ENCODE assay signal across 20 cellular contexts in genomic region chr9:70205366-70206020, GRCh38. TPM values are rescaled to one million over a fixed set of nuclear protein-coding genes. Genes with fewer than 3 reads are reported as not detected.
DNase-seq lines count a peak whose midpoint lies in the region; FAIRE-seq and TF ChIP-seq lines count a peak whose summit lies in the region.
"Had no signal": no experiment of that assay in that cellular context is flagged by ENCODE, and none has a peak within 500 bp of the region (broad histone marks: within the 10 kb centered on the region; RNA-seq: fewer than 3 reads in every experiment).

No MANE protein-coding gene starts in this region.

- no peak overlapping the region for H3T11ph ChIP-seq in H9 (ENCODE audit: low read length)

- no CpG with 5 or more reads among the region's 3 CpGs for WGBS in H9 (ENCODE audit: extremely low coverage, insufficient read length, low lambda C conversion rate)

- H3K4me3 ChIP-seq in astrocyte (ENCODE audit: insufficient read depth, low read depth, low read length) = no peak overlapping the region
- H3K4me3 ChIP-seq in keratinocyte (ENCODE audit: control insufficient read depth in 2 of 3, extremely low read depth in 1 of 3, insufficient read depth in 2 of 3, low read depth in 1 of 3, low read length in 3 of 3) = peak overlapping the region in 2 of 3 experiments; percentile 32 to 58
- no peak overlapping the region for H3K4me3 ChIP-seq in A673 (ENCODE audit: low read depth, low read length, poor library complexity, severe bottlenecking)
- H3K4me3 ChIP-seq: spleen had no signal

- H3K4me2 ChIP-seq in astrocyte (ENCODE audit: low read length) = no peak overlapping the region
- peak overlapping the region; percentile 66 for H3K4me2 ChIP-seq in keratinocyte (ENCODE audit: control insufficient read depth, extremely low read depth, insufficient read depth, low read depth, low read length)
- no peak overlapping the region for H3K4me2 ChIP-seq in H9 (ENCODE audit: insufficient read depth, insufficient read length, low read length)

- DNase-seq in NCI-H1417 (lab: John Stamatoyannopoulos, UW) (peak; percentile 3 to 33 (median 15)), NCI-H1417 treated with DMSO at 0.1 percent for 48 hours (lab: John Stamatoyannopoulos, UW) (no peak), astrocyte (ENCODE audit: low read depth) (no peak), keratinocyte (ENCODE audit: low read depth, low spot score) (no peak), type B pancreatic cell (ENCODE audit: extremely low spot score, unreplicated experiment) (no peak), AG08395 (ENCODE audit: low spot score) (no peak), A673 (ENCODE audit: low spot score) (no peak), H9 (no peak)
- DNase-seq: 8988T; activated CD4-positive, CD25-positive, alpha-beta regulatory T cell; activated naive CD4-positive, alpha-beta T cell; effector memory CD4-positive, alpha-beta T cell; foreskin melanocyte; IMR-90; NCI-H524; spleen; T-cell had no signal

- H3K9me3 ChIP-seq in astrocyte (ENCODE audit: insufficient read depth, low read depth, low read length) (no peaks in the 10 kb centered on the region), keratinocyte (ENCODE audit: control insufficient read depth, low read depth, low read length) (no peaks in the 10 kb centered on the region), A673 (ENCODE audit: low read depth, low read length, poor library complexity, severe bottlenecking) (peaks cover 5% of the 10 kb centered on the region), H9 (ENCODE audit: control insufficient read depth, low read depth, low read length) (no peaks in the 10 kb centered on the region)

- no peaks in the 10 kb centered on the region for H3K36me3 ChIP-seq in astrocyte (ENCODE audit: insufficient read depth, low read length)
- no peaks in the 10 kb centered on the region for H3K36me3 ChIP-seq in keratinocyte (ENCODE audit: control insufficient read depth in 2 of 2, extremely low read depth in 1 of 2, insufficient read depth in 2 of 2, low read length in 2 of 2)
- no peaks in the 10 kb centered on the region for H3K36me3 ChIP-seq in A673 (ENCODE audit: insufficient read depth, low read length, poor library complexity, severe bottlenecking)
- H3K36me3 ChIP-seq: spleen had no signal

- no peak overlapping the region for H2BK120ac ChIP-seq in H9 (ENCODE audit: low read depth, low read length, poor library complexity, severe bottlenecking)

- dilution Hi-C loops in keratinocyte (cut with MboI; ENCODE audit: extremely low pct_ligation_motif_present, low sequenced_read_pairs) = no loop called here

- no peak overlapping the region for H2BK12ac ChIP-seq in H9 (ENCODE audit: insufficient read length, low read depth, low read length)

- H3K27me3 Mint-ChIP-seq in astrocyte (ENCODE audit: low read depth, unreplicated experiment) (no peaks in the 10 kb centered on the region), type B pancreatic cell (no peaks in the 10 kb centered on the region), H9 (ENCODE audit: low read depth) (peaks cover 1% of the 10 kb centered on the region; the same call in 1 of the 2 replicates)
- H3K27me3 Mint-ChIP-seq: memory B cell; stimulated activated naive CD8-positive, alpha-beta T cell treated with anti-CD3 and anti-CD28 coated beads, Interleukin-15, Interleukin-2, amounts not matched to agents 100 ng/mL and 50 ng/mL, for 24 hours; T-cell had no signal

- TF ChIP-seq CTCF in astrocyte (IDR thresholded peaks at IDR 0.05; ENCODE audit: insufficient read depth, low read depth, low read length) (no peak), keratinocyte (optimal IDR thresholded peaks at IDR 0.05 in 1 of 3, IDR thresholded peaks at IDR 0.05 in 1 of 3, conservative IDR thresholded peaks at IDR 0.05 in 1 of 3; ENCODE audit: extremely low read depth in 1 of 3, insufficient read depth in 2 of 3, low read length in 3 of 3) (no peak), type B pancreatic cell (conservative IDR thresholded peaks at IDR 0.05) (no peak), A673 (conservative IDR thresholded peaks at IDR 0.05; ENCODE audit: low read depth, low read length) (no peak), H9 (conservative IDR thresholded peaks at IDR 0.05) (no peak)

- no peak overlapping the region for H2AFZ ChIP-seq in astrocyte (ENCODE audit: low read depth, low read length)
- peak overlapping the region; percentile 16 for H2AFZ ChIP-seq in keratinocyte (ENCODE audit: control insufficient read depth, low read length)
- no peak overlapping the region for H2AFZ ChIP-seq in H9 (ENCODE audit: low read length)

- no peaks in the 10 kb centered on the region for H3K23me2 ChIP-seq in H9 (ENCODE audit: insufficient read length, low read depth, low read length, poor library complexity, severe bottlenecking)

- H3K79me2 ChIP-seq in astrocyte (ENCODE audit: insufficient read depth, low read length) (no peaks in the 10 kb centered on the region), keratinocyte (ENCODE audit: control insufficient read depth, insufficient read depth, low read length) (no peaks in the 10 kb centered on the region), H9 (ENCODE audit: insufficient read depth, low read length) (no peaks in the 10 kb centered on the region)

- no TSS peak for BruUV-seq in A673 (replicated peaks; lab: Mats Ljungman, UMichigan)

- H3K18ac ChIP-seq in H9 (ENCODE audit: insufficient read length, low read depth, low read length) = no peak overlapping the region

- intact Hi-C loops in A673 (cut with micrococcal nuclease; ENCODE audit: unreplicated experiment) = no loop called here

- H3K27ac ChIP-seq in astrocyte (ENCODE audit: low read depth, low read length) = no peak overlapping the region
- peak overlapping the region; percentile 65 for H3K27ac ChIP-seq in keratinocyte (ENCODE audit: control insufficient read depth, insufficient read depth, low read length)
- no peak overlapping the region for H3K27ac ChIP-seq in A673 (ENCODE audit: low read depth, low read length, poor library complexity, severe bottlenecking)
- H3K27ac ChIP-seq in H9 (ENCODE audit: insufficient read length, low read depth, low read length) = no peak overlapping the region
- H3K27ac ChIP-seq: spleen had no signal

- no peak overlapping the region for H3K14ac ChIP-seq in H9 (ENCODE audit: insufficient read depth, low read length)

- H4K20me1 ChIP-seq in astrocyte (ENCODE audit: insufficient read depth, low read length) (no peaks in the 10 kb centered on the region), keratinocyte (ENCODE audit: control insufficient read depth, extremely low read depth, insufficient read depth, low read length) (no peaks in the 10 kb centered on the region), H9 (ENCODE audit: control insufficient read depth, insufficient read depth, insufficient read length) (no peaks in the 10 kb centered on the region)

- H2BK5ac ChIP-seq in H9 (ENCODE audit: insufficient read length, low read length) = no peak overlapping the region

- no peak overlapping the region for H2BK15ac ChIP-seq in H9 (ENCODE audit: low read depth, low read length)

- H4K8ac ChIP-seq in H9 (replicated peaks; ENCODE audit: insufficient read length, low read depth, low read length) = no peak overlapping the region

- no peak overlapping the region for H4K91ac ChIP-seq in H9 (ENCODE audit: insufficient read length, low read depth, low read length)

- no peak overlapping the region for H3K23ac ChIP-seq in H9 (ENCODE audit: insufficient read length, low read depth, low read length)

- H3K9ac ChIP-seq in astrocyte (ENCODE audit: low read length) (no peak overlapping the region), keratinocyte (ENCODE audit: control insufficient read depth, extremely low read depth, insufficient read depth, low read length) (peak overlapping the region; percentile 46), H9 (ENCODE audit: extremely low read depth, insufficient read length, low read length) (no peak overlapping the region)

- H3K9me1 ChIP-seq in keratinocyte (ENCODE audit: control insufficient read depth, extremely low read depth, insufficient read depth, low read length) = no peaks in the 10 kb centered on the region

- no peak overlapping the region for H2AK5ac ChIP-seq in H9 (ENCODE audit: insufficient read length, low read length)

- H3K9me3 Mint-ChIP-seq in astrocyte (ENCODE audit: unreplicated experiment) (peaks cover 5% of the 10 kb centered on the region), type B pancreatic cell (peaks cover 11% of the 10 kb centered on the region), H9 (peaks cover 17 to 19% of the 10 kb centered on the region in 2 experiments; a peak in 4 of 5 replicates)

- no peak overlapping the region for H3K4ac ChIP-seq in H9 (ENCODE audit: low read depth, low read length)

- no peak overlapping the region for H4K5ac ChIP-seq in H9 (ENCODE audit: insufficient read length, low read depth, low read length)

- no peak overlapping the region for H3K56ac ChIP-seq in H9 (ENCODE audit: insufficient read length, low read depth, low read length)

- H3K4me1 ChIP-seq in astrocyte (ENCODE audit: insufficient read depth, low read length) = no peaks in the 10 kb centered on the region
- H3K4me1 ChIP-seq in keratinocyte (ENCODE audit: control insufficient read depth, extremely low read depth, insufficient read depth, low read length) = peaks cover 15% of the 10 kb centered on the region
- no peaks in the 10 kb centered on the region for H3K4me1 ChIP-seq in A673 (ENCODE audit: insufficient read depth, low read length, poor library complexity, severe bottlenecking)
- no peaks in the 10 kb centered on the region for H3K4me1 ChIP-seq in H9 (ENCODE audit: insufficient read depth, low read length)
- H3K4me1 ChIP-seq: spleen had no signal

- peaks cover 7% of the 10 kb centered on the region for H3K36me3 Mint-ChIP-seq in astrocyte (ENCODE audit: low read depth, unreplicated experiment)
- peaks cover 10% of the 10 kb centered on the region for H3K36me3 Mint-ChIP-seq in type B pancreatic cell
- peaks cover 0 to 22% (median 13%) of the 10 kb centered on the region in 3 experiments; a peak in 6 of 7 replicates for H3K36me3 Mint-ChIP-seq in H9 (ENCODE audit: insufficient read depth in 1 of 3, low read depth in 3 of 3)
- H3K36me3 Mint-ChIP-seq: memory B cell, T-cell had no signal

- H3K4me3 Mint-ChIP-seq in astrocyte (ENCODE audit: unreplicated experiment) = no peak overlapping the region
- peak overlapping the region; percentile 50 for H3K4me3 Mint-ChIP-seq in type B pancreatic cell
- no peak overlapping the region for H3K4me3 Mint-ChIP-seq in H9
- H3K4me3 Mint-ChIP-seq: memory B cell; stimulated activated naive CD8-positive, alpha-beta T cell treated with anti-CD3 and anti-CD28 coated beads, Interleukin-15, Interleukin-2, amounts not matched to agents 100 ng/mL and 50 ng/mL, for 24 hours; T-cell had no signal

- peaks cover 13% of the 10 kb centered on the region for H3K4me1 Mint-ChIP-seq in astrocyte (ENCODE audit: low read depth, unreplicated experiment)
- peaks cover 5% of the 10 kb centered on the region for H3K4me1 Mint-ChIP-seq in type B pancreatic cell (ENCODE audit: unreplicated experiment)
- H3K4me1 Mint-ChIP-seq in H9 = peaks cover 8 to 13% of the 10 kb centered on the region in 2 experiments
- H3K4me1 Mint-ChIP-seq: memory B cell, T-cell had no signal

- no peaks in the 10 kb centered on the region for H3K79me1 ChIP-seq in H9 (ENCODE audit: insufficient read depth, low read depth, low read length, poor library complexity, severe bottlenecking)

- no peak for FAIRE-seq in astrocyte (lab: Jason Lieb, UNC)
- peak; percentile 84 for FAIRE-seq in keratinocyte (lab: Jason Lieb, UNC)
- FAIRE-seq: RCC 7860 had no signal

- POLR2A ChIA-PET in A673 (lab: Charles Lee; ENCODE audit: low non-redundant PET) = no interaction called here

- CTCF ChIA-PET in A673 (lab: Charles Lee) = no interaction called here

- H3K27ac Mint-ChIP-seq in astrocyte (ENCODE audit: unreplicated experiment) (peak overlapping the region; percentile 80), type B pancreatic cell (peak overlapping the region; percentile 63), H9 (no peak overlapping the region)
- H3K27ac Mint-ChIP-seq: memory B cell; stimulated activated naive CD8-positive, alpha-beta T cell treated with anti-CD3 and anti-CD28 coated beads, Interleukin-15, Interleukin-2, amounts not matched to agents 100 ng/mL and 50 ng/mL, for 24 hours; T-cell had no signal

- no peaks in the 10 kb centered on the region for H3K27me3 ChIP-seq in astrocyte (ENCODE audit: insufficient read depth, low read length)
- H3K27me3 ChIP-seq in keratinocyte (ENCODE audit: control insufficient read depth, extremely low read depth, insufficient read depth, low read length) = no peaks in the 10 kb centered on the region
- H3K27me3 ChIP-seq in A673 (replicated peaks; ENCODE audit: insufficient read depth, low read depth, low read length, poor library complexity) = no peaks in the 10 kb centered on the region
- no peaks in the 10 kb centered on the region for H3K27me3 ChIP-seq in H9 (ENCODE audit: insufficient read depth, low read length)
- H3K27me3 ChIP-seq: spleen had no signal

- no peak overlapping the region for H2BK20ac ChIP-seq in H9 (ENCODE audit: low read depth, low read length, poor library complexity, severe bottlenecking)

RNA-seq across cellular contexts. Expression of gene SMC5, which starts 53.3 kb away (rescaled TPM):
- total RNA-seq in astrocyte (26.8 and 27.4 TPM in 2 replicates), type B pancreatic cell (ENCODE audit: low replicate concordance) (33.9 and 40.3 TPM in 2 replicates), A673 (2021) (26.4 and 26.5 TPM in 2 replicates), H9 (2021) (27.6 and 29.6 TPM in 2 replicates)
- 8.1 to 16.5 TPM (median 9.1 TPM) in 3 replicates for polyA plus RNA-seq in keratinocyte
- polyA plus RNA-seq in keratinocyte (2011; ENCODE audit: low read depth) = 22.1 TPM
- polyA plus RNA-seq in keratinocyte (2011; cell fraction: cytosol; rRNA removed) = 4.5 and 8.3 TPM in 2 replicates
- polyA plus RNA-seq in keratinocyte (2011; cell fraction: nucleus; rRNA removed) = 13.5 and 46.8 TPM in 2 replicates
- 7.0 and 11.9 TPM in 2 replicates for polyA plus RNA-seq in keratinocyte (2012; ENCODE audit: low replicate concordance)
- polyA minus RNA-seq in keratinocyte = 1.6 to 13.8 TPM (median 3.8 TPM) in 3 replicates
- polyA minus RNA-seq in keratinocyte (2011; cell fraction: cytosol; rRNA and poly(A)+ RNA removed) = 6.7 TPM
- 11.0 and 24.7 TPM in 2 replicates for polyA minus RNA-seq in keratinocyte (2011; cell fraction: nucleus; rRNA and poly(A)+ RNA removed)

Comparison
In these comparisons a context has a peak if more than half of its experiments do, and no peak if none do; other contexts are left out.
1. DNase-seq: peak in NCI-H1417 (3 of 3); none in NCI-H1417 treated with DMSO at 0.1 percent for 48 hours (single experiment), astrocyte (single experiment), keratinocyte (single experiment), type B pancreatic cell (single experiment), AG08395 (single experiment), A673 (single experiment) and H9 (single experiment).
2. H3K4me3 ChIP-seq: peak in keratinocyte (2 of 3); none in astrocyte (single experiment) and A673 (single experiment).
3. H3K27ac Mint-ChIP-seq: peak in astrocyte (single experiment) and type B pancreatic cell (single experiment); none in H9 (0 of 3).